Comparison of ENCODE assay signal across 16 cellular contexts in the genomic region with DNA sequence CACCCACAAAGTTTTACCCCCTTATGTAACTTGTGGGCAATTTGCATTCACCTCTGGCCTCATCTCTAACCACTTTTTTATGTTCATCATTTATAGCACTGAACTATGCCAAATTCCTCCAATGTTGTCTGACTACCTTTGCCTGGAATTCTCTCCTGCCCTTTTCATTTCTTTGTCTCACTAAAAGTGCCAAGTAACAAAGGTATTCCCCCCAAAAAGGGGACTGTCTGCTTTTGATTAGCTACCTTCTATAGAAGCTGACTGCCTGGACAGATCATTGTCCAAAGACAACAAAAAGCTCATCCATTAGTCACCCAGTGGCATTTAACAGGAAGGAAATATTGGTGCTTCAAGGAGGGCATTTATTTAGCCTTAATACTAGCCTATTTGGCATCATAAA.
DNase-seq lines count a peak whose midpoint lies in the region; ATAC-seq and TF ChIP-seq lines count a peak whose summit lies in the region.
"Had no signal": no experiment of that assay in that cellular context is flagged by ENCODE, and none has a peak within 500 bp of the region (broad histone marks: within the 10 kb centered on the region; RNA-seq: fewer than 3 reads in every experiment).

No MANE protein-coding gene starts in this region.

- H3K27me3 ChIP-seq in BJ (ENCODE audit: control insufficient read depth, insufficient read depth, low read length) (no peaks in the 10 kb centered on the region), uterus (no peaks in the 10 kb centered on the region), ovary (no peaks in the 10 kb centered on the region)
- H3K27me3 ChIP-seq: BE2C, esophagus squamous epithelium, transverse colon had no signal

- no peak for TF ChIP-seq EP300 in ovary (IDR thresholded peaks at IDR 0.05)

- DNase-seq in BJ (ENCODE audit: low read depth): peak; percentile 67
- peak; percentile 21 for DNase-seq in LoVo (ENCODE audit: low spot score)
- DNase-seq in cardiac fibroblast (ENCODE audit: low read depth in 2 of 2): peak; percentile 12 to 79
- DNase-seq in mesothelial cell of epicardium (ENCODE audit: low spot score in 2 of 2, unreplicated experiment in 2 of 2): no peak
- no peak for DNase-seq in uterus
- no peak for DNase-seq in NCI-H146 (lab: John Stamatoyannopoulos, UW)
- no peak for DNase-seq in ovary
- DNase-seq: BE2C, DMS79 treated with DMSO at 0.1 percent for 48 hours, esophagus squamous epithelium, midbrain, NCI-H2029 treated with DMSO at 0.1 percent for 48 hours, transverse colon had no signal

- H3K9me3 Mint-ChIP-seq in mesothelial cell of epicardium: no peaks in the 10 kb centered on the region

- H3K4me3 Mint-ChIP-seq in mesothelial cell of epicardium: no peak overlapping the region
- H3K4me3 Mint-ChIP-seq: activated naive CD8-positive, alpha-beta T cell had no signal

- TF ChIP-seq CTCF in BJ (IDR thresholded peaks at IDR 0.05; ENCODE audit: insufficient read depth, low read depth, low read length) (no peak), cardiac fibroblast (IDR thresholded peaks at IDR 0.05; ENCODE audit: low read depth, low read length) (no peak), mesothelial cell of epicardium (IDR thresholded peaks at IDR 0.05; ENCODE audit: unreplicated experiment) (no peak), uterus (IDR thresholded peaks at IDR 0.05) (no peak), ovary (IDR thresholded peaks at IDR 0.05) (no peak)

- H3K27ac ChIP-seq in uterus (no peak overlapping the region), ovary (no peak overlapping the region)
- H3K27ac ChIP-seq: coronary artery, esophagus squamous epithelium, transverse colon had no signal

- H3K4me1 Mint-ChIP-seq in mesothelial cell of epicardium: peaks cover 20% of the 10 kb centered on the region

- H3K4me1 ChIP-seq in uterus (no peaks in the 10 kb centered on the region), ovary (ENCODE audit: insufficient read depth) (no peaks in the 10 kb centered on the region)
- H3K4me1 ChIP-seq: BE2C, esophagus squamous epithelium, transverse colon had no signal

- H3K9me3 ChIP-seq in uterus (no peaks in the 10 kb centered on the region), ovary (no peaks in the 10 kb centered on the region)
- H3K9me3 ChIP-seq: BE2C, esophagus squamous epithelium, transverse colon had no signal

- TF ChIP-seq POLR2A in uterus (IDR thresholded peaks at IDR 0.05) (no peak), ovary (IDR thresholded peaks at IDR 0.05) (no peak)

- no peaks in the 10 kb centered on the region for H3K27me3 Mint-ChIP-seq in mesothelial cell of epicardium (ENCODE audit: low read depth)
- H3K27me3 Mint-ChIP-seq: activated naive CD8-positive, alpha-beta T cell had no signal

- H3K27ac Mint-ChIP-seq in mesothelial cell of epicardium: peak overlapping the region; percentile 27
- H3K27ac Mint-ChIP-seq: activated naive CD8-positive, alpha-beta T cell had no signal

- ATAC-seq in HG03521 (IDR thresholded peaks at IDR 0.05; ENCODE audit: unreplicated experiment): no peak

- CTCF ChIA-PET in BJ (lab: Yijun Ruan, JAX): no interaction called here

- POLR2A ChIA-PET in BJ (lab: Charles Lee): no interaction called here

- H3K36me3 ChIP-seq in BJ (ENCODE audit: control insufficient read depth, insufficient read depth, low read length): no peaks in the 10 kb centered on the region
- peaks cover 0 to 2% of the 10 kb centered on the region in 2 donors for H3K36me3 ChIP-seq in uterus
- H3K36me3 ChIP-seq in ovary: no peaks in the 10 kb centered on the region
- H3K36me3 ChIP-seq: BE2C, esophagus squamous epithelium, transverse colon had no signal

- H3K4me3 ChIP-seq in BJ (ENCODE audit: low read depth, low read length) (no peak overlapping the region), cardiac fibroblast (replicated peaks in 1 of 2; ENCODE audit: low read depth in 2 of 2, low read length in 2 of 2) (no peak overlapping the region), uterus (no peak overlapping the region), ovary (no peak overlapping the region)
- H3K4me3 ChIP-seq: coronary artery, esophagus squamous epithelium, transverse colon had no signal

- peaks cover 4% of the 10 kb centered on the region for H3K36me3 Mint-ChIP-seq in mesothelial cell of epicardium

- intact Hi-C loops in uterus (cut with DNase I; ENCODE audit: low total_unique reads) (no loop called here), ovary (cut with DNase I) (no loop called here)

Comparison
In these comparisons a context has a peak if more than half of its experiments do, and no peak if none do; other contexts are left out.
1. DNase-seq: peak in BJ (single experiment), LoVo (single experiment) and cardiac fibroblast (2 of 2); none in mesothelial cell of epicardium (0 of 2), uterus (0 of 2), NCI-H146 (single experiment) and ovary (0 of 5).